In genomic region chr6:15255481-15256414, GRCh38 we compare ENCODE assay signal across 9 cellular contexts. TPM values are rescaled to one million over a fixed set of nuclear protein-coding genes. Genes with fewer than 3 reads are reported as not detected.
DNase-seq lines count a peak whose midpoint lies in the region; ATAC-seq and TF ChIP-seq lines count a peak whose summit lies in the region.
"Had no signal": no experiment of that assay in that cellular context is flagged by ENCODE, and none has a peak within 500 bp of the region (broad histone marks: within the 10 kb centered on the region; RNA-seq: fewer than 3 reads in every experiment).

No MANE protein-coding gene starts in this region.

- in situ Hi-C loops in ACHN (cut with HindIII; ENCODE audit: low pct_ligation_motif_present, low pct_unique_long_range_greater_than_20kb, low sequenced_read_pairs) = no loop called here

- ATAC-seq in GM21367 (IDR thresholded peaks at IDR 0.05; ENCODE audit: unreplicated experiment) (peak; percentile 57), aorta (ENCODE audit: low FRiP score) (no peak)

- H3K4me1 ChIP-seq in aorta (ENCODE audit: control insufficient read depth in 1 of 2, insufficient read depth in 2 of 2, low read length in 2 of 2) = peaks cover 6 to 11% of the 10 kb centered on the region in 2 donors

- DNase-seq in GM06990 (ENCODE audit: extremely low read depth, insufficient read length) (peak; percentile 43), epithelial cell of esophagus (ENCODE audit: low read depth) (peak; percentile 78), ACHN (no peak), aorta (no peak)
- DNase-seq in activated CD8-positive, alpha-beta memory T cell treated with anti-CD3 and anti-CD28 coated beads, Interleukin-2, amount 50 U/mL, for 4 hours = no peak
- DNase-seq in activated naive CD4-positive, alpha-beta T cell treated with anti-CD3 and anti-CD28 coated beads, Interleukin-2, amount 50 U/mL, for 16 hours = no peak
- DNase-seq: activated CD4-positive, CD25-positive, alpha-beta regulatory T cell treated with anti-CD3 and anti-CD28 coated beads, Interleukin-2, amount 50 U/mL, for 72 hours had no signal

- no peak overlapping the region for H3K4me3 ChIP-seq in GM06990 (replicated peaks; ENCODE audit: low read depth, low read length)
- H3K4me3 ChIP-seq in epithelial cell of esophagus (ENCODE audit: low read length) = no peak overlapping the region
- no peak overlapping the region for H3K4me3 ChIP-seq in aorta (ENCODE audit: low read length in 2 of 2)

- H3K27ac ChIP-seq in aorta (ENCODE audit: low read depth in 1 of 2, low read length in 2 of 2) = no peak overlapping the region

- H3K36me3 Mint-ChIP-seq in IgD-negative memory B cell = no peaks in the 10 kb centered on the region

- H3K36me3 ChIP-seq in GM06990 (ENCODE audit: control insufficient read depth, insufficient read depth, low read length) (no peaks in the 10 kb centered on the region), aorta (ENCODE audit: control insufficient read depth in 1 of 2, insufficient read depth in 2 of 2, low read length in 1 of 2) (no peaks in the 10 kb centered on the region)

- H3K9me3 Mint-ChIP-seq in IgD-negative memory B cell = no peaks in the 10 kb centered on the region

- no peak for TF ChIP-seq CTCF in GM06990 (IDR thresholded peaks at IDR 0.05; ENCODE audit: insufficient read depth, low read length, poor library complexity, severe bottlenecking)
- no peak for TF ChIP-seq CTCF in epithelial cell of esophagus (IDR thresholded peaks at IDR 0.05; ENCODE audit: insufficient read depth, low read depth, low read length, missing control alignments)

- peak overlapping the region; percentile 39 to 84 (median 60) for H3K4me3 Mint-ChIP-seq in IgD-negative memory B cell

- no peaks in the 10 kb centered on the region for H3K9me3 ChIP-seq in aorta (ENCODE audit: control insufficient read depth, low read length)

- H3K4me1 Mint-ChIP-seq in IgD-negative memory B cell = peaks cover 68 to 84% (median 70%) of the 10 kb centered on the region in 3 donors

- WGBS in aorta, 2 donors = 87 to 91% methylated on average over 5 of the region's 5 CpGs

- H3K27me3 Mint-ChIP-seq in IgD-negative memory B cell = no peaks in the 10 kb centered on the region

- intact Hi-C loops in aorta (cut with DNase I) = no loop called here

- H3K27ac Mint-ChIP-seq in IgD-negative memory B cell = peak overlapping the region; percentile 20 to 82 (median 30)

- no peaks in the 10 kb centered on the region for H3K27me3 ChIP-seq in GM06990 (replicated peaks; ENCODE audit: control insufficient read depth, insufficient read depth, low read length)
- no peaks in the 10 kb centered on the region for H3K27me3 ChIP-seq in aorta (ENCODE audit: control insufficient read depth in 1 of 2, insufficient read depth in 2 of 2, low read length in 1 of 2)

RNA-seq across cellular contexts. Expression of gene JARID2, which starts 9.9 kb away (rescaled TPM):
- polyA plus RNA-seq in IgD-negative memory B cell (10.8 TPM), aorta (1 to 10 TPM in 1 of 2 donors, under 1 TPM in 1; 0.88 to 3.1 TPM)
- total RNA-seq in aorta = 10 to 100 TPM; 11.0 to 13.0 TPM

Comparison
In these comparisons a context has a peak if more than half of its experiments do, and no peak if none do; other contexts are left out.
1. DNase-seq: peak in GM06990 (single experiment) and epithelial cell of esophagus (single experiment); none in ACHN (single experiment), aorta (0 of 2), activated CD8-positive, alpha-beta memory T cell treated with anti-CD3 and anti-CD28 coated beads, Interleukin-2, amount 50 U/mL, for 4 hours (single experiment) and activated naive CD4-positive, alpha-beta T cell treated with anti-CD3 and anti-CD28 coated beads, Interleukin-2, amount 50 U/mL, for 16 hours (single experiment).